ENCODE assay signal across 14 cellular contexts in the genomic region with DNA sequence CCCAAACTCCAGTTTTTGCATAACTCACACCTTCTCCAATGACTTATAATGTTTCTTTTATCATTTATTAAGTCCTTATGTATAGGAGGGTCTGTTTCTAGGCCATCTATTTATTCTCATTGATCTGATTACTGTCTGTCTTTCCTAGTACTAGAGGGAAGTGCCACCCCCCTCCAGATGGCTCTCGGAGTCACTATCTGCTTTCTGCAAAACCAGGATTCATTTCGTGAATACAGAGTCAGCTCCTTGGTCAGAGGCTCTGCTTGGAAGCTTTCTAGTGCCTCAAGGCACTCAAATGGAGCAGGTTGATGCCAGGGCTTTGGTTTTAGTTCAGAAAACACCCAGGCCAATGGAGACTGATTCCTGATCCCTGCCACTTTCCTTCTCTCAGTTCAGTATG.
DNase-seq lines count a peak whose midpoint lies in the region; TF ChIP-seq lines count a peak whose summit lies in the region.
"Had no signal": no experiment of that assay in that cellular context is flagged by ENCODE, and none has a peak within 500 bp of the region (broad histone marks: within the 10 kb centered on the region; RNA-seq: fewer than 3 reads in every experiment).

No MANE protein-coding gene starts in this region.

- H2BK5ac ChIP-seq in neuronal stem cell (ENCODE audit: low read length) (no peak overlapping the region), mesenchymal stem cell (ENCODE audit: low read depth, low read length, poor library complexity, severe bottlenecking) (no peak overlapping the region)

- H2AK5ac ChIP-seq in neuronal stem cell (ENCODE audit: low read depth, low read length) (no peak overlapping the region), mesenchymal stem cell (ENCODE audit: low read length, severe bottlenecking) (no peak overlapping the region)

- H3K4me3 ChIP-seq in WERI-Rb-1 (ENCODE audit: low read depth, low read length) (no peak overlapping the region), neuronal stem cell (ENCODE audit: low read length in 2 of 2) (no peak overlapping the region), mesenchymal stem cell (ENCODE audit: insufficient read depth in 1 of 2, low read depth in 1 of 2, low read length in 2 of 2) (no peak overlapping the region)

- no peak overlapping the region for H4K91ac ChIP-seq in neuronal stem cell (ENCODE audit: low read depth, low read length, poor library complexity)
- no peak overlapping the region for H4K91ac ChIP-seq in mesenchymal stem cell (ENCODE audit: low read length)

- H3K9me3 ChIP-seq in WERI-Rb-1 (ENCODE audit: severe bottlenecking) (no peaks in the 10 kb centered on the region), neuronal stem cell (replicated peaks in 1 of 2; ENCODE audit: control insufficient read depth in 2 of 2, insufficient read depth in 1 of 2, low read depth in 1 of 2, low read length in 2 of 2) (no peaks in the 10 kb centered on the region), mesenchymal stem cell (ENCODE audit: control insufficient read depth, low read length) (no peaks in the 10 kb centered on the region)

- no peaks in the 10 kb centered on the region for H3K36me3 ChIP-seq in WERI-Rb-1
- H3K36me3 ChIP-seq in neuronal stem cell (replicated peaks in 1 of 2; ENCODE audit: control insufficient read depth in 2 of 2, insufficient read depth in 2 of 2, low read length in 2 of 2): no peaks in the 10 kb centered on the region
- no peaks in the 10 kb centered on the region for H3K36me3 ChIP-seq in mesenchymal stem cell (ENCODE audit: control insufficient read depth in 1 of 2, insufficient read depth in 2 of 2, low read depth in 1 of 2, low read length in 2 of 2)

- WGBS in neuronal stem cell (ENCODE audit: extremely low coverage in 2 of 2, insufficient read length in 2 of 2, insufficient replicate concordance in 1 of 2), 2 donors: no CpG with 5 or more reads among the region's 2 CpGs
- WGBS in mesenchymal stem cell: 85% methylated on average over 2 of the region's 2 CpGs

- H3K27me3 ChIP-seq in WERI-Rb-1 (ENCODE audit: insufficient read depth, low read depth, severe bottlenecking) (no peaks in the 10 kb centered on the region), neuronal stem cell (ENCODE audit: control insufficient read depth in 3 of 3, insufficient read depth in 3 of 3, low read depth in 1 of 3, low read length in 3 of 3) (peaks cover 0 to 27% (median 0%) of the 10 kb centered on the region in 3 experiments), mesenchymal stem cell (ENCODE audit: control insufficient read depth in 1 of 2, insufficient read depth in 1 of 2, low read length in 2 of 2) (peaks cover 4 to 6% of the 10 kb centered on the region in 2 experiments)

- H3K9ac ChIP-seq in neuronal stem cell (ENCODE audit: low read depth, low read length, poor library complexity) (no peak overlapping the region), mesenchymal stem cell (ENCODE audit: low read length) (no peak overlapping the region)

- H3K4me1 ChIP-seq in neuronal stem cell (ENCODE audit: control insufficient read depth in 2 of 2, insufficient read depth in 1 of 2, low read depth in 1 of 2, low read length in 2 of 2) (no peaks in the 10 kb centered on the region), mesenchymal stem cell (ENCODE audit: control insufficient read depth, insufficient read depth, low read depth, low read length) (peaks cover 4% of the 10 kb centered on the region)

- no peak overlapping the region for H3K18ac ChIP-seq in neuronal stem cell (ENCODE audit: low read length)
- H3K18ac ChIP-seq in mesenchymal stem cell (ENCODE audit: low read depth in 1 of 2, low read length in 2 of 2): no peak overlapping the region

- TF ChIP-seq CTCF in WERI-Rb-1 (IDR thresholded peaks at IDR 0.05; ENCODE audit: low read depth, low read length): no peak

- H4K8ac ChIP-seq in neuronal stem cell (ENCODE audit: low read depth, low read length) (no peak overlapping the region), mesenchymal stem cell (ENCODE audit: low read length) (no peak overlapping the region)

- H3K14ac ChIP-seq in neuronal stem cell (ENCODE audit: low read length) (no peak overlapping the region), mesenchymal stem cell (ENCODE audit: low read length in 2 of 2) (no peak overlapping the region)

- H2BK12ac ChIP-seq in neuronal stem cell (ENCODE audit: low read length) (no peak overlapping the region), mesenchymal stem cell (ENCODE audit: low read length in 2 of 2) (no peak overlapping the region)

- no peak overlapping the region for H2BK120ac ChIP-seq in neuronal stem cell (ENCODE audit: low read depth, low read length)
- H2BK120ac ChIP-seq in mesenchymal stem cell (ENCODE audit: low read depth, low read length): no peak overlapping the region

- H2BK15ac ChIP-seq in neuronal stem cell (ENCODE audit: low read length) (no peak overlapping the region), mesenchymal stem cell (ENCODE audit: low read depth, poor library complexity, severe bottlenecking) (no peak overlapping the region)

- H3K79me1 ChIP-seq in neuronal stem cell (ENCODE audit: low read depth, low read length) (no peaks in the 10 kb centered on the region), mesenchymal stem cell (replicated peaks; ENCODE audit: low read length, poor library complexity, severe bottlenecking) (no peaks in the 10 kb centered on the region)

- no peak overlapping the region for H3K4ac ChIP-seq in neuronal stem cell (ENCODE audit: low read length)
- no peak overlapping the region for H3K4ac ChIP-seq in mesenchymal stem cell (ENCODE audit: low read depth in 1 of 2, low read length in 2 of 2)

- H2AFZ ChIP-seq in neuronal stem cell (ENCODE audit: low read length) (no peak overlapping the region), mesenchymal stem cell (ENCODE audit: low read depth, low read length) (no peak overlapping the region)

- peak; percentile 6 for DNase-seq in activated effector memory CD4-positive, alpha-beta T cell treated with anti-CD3 and anti-CD28 coated beads, Interleukin-2, amount 50 U/mL, for 16 hours
- DNase-seq in activated effector memory CD4-positive, alpha-beta T cell treated with Interleukin-2 at 50 U/mL for 16 hours: no peak
- DNase-seq in NCI-H82 treated with DMSO at 0.1 percent for 48 hours (lab: John Stamatoyannopoulos, UW; ENCODE audit: unreplicated experiment) (peak; percentile 83), WERI-Rb-1 (peak; percentile 88), neuronal stem cell (ENCODE audit: low spot score) (no peak), mesenchymal stem cell (no peak)
- no peak for DNase-seq in activated CD4-positive, CD25-positive, alpha-beta regulatory T cell (lab: John Stamatoyannopoulos, UW)
- DNase-seq: ACHN; CD4-positive, alpha-beta memory T cell; DND-41; GDM1; HCEC 1CT; HFFc6 had no signal

- H3K4me2 ChIP-seq in neuronal stem cell (ENCODE audit: insufficient read depth, low read length, poor library complexity, severe bottlenecking): no peak overlapping the region
- no peak overlapping the region for H3K4me2 ChIP-seq in mesenchymal stem cell (ENCODE audit: low read length, poor library complexity, severe bottlenecking)

- H3K27ac ChIP-seq in WERI-Rb-1 (peak overlapping the region; percentile 62), neuronal stem cell (replicated peaks; ENCODE audit: low read length) (no peak overlapping the region), mesenchymal stem cell (ENCODE audit: low read length, poor library complexity, severe bottlenecking) (no peak overlapping the region)
- H3K27ac ChIP-seq: C4-2B had no signal

- no peak overlapping the region for H3K23ac ChIP-seq in neuronal stem cell (ENCODE audit: low read depth, low read length, poor library complexity)
- H3K23ac ChIP-seq in mesenchymal stem cell (ENCODE audit: low read length in 2 of 2): no peak overlapping the region

Comparison
In these comparisons a context has a peak if more than half of its experiments do, and no peak if none do; other contexts are left out.
1. DNase-seq: peak in activated effector memory CD4-positive, alpha-beta T cell treated with anti-CD3 and anti-CD28 coated beads, Interleukin-2, amount 50 U/mL, for 16 hours (single experiment), NCI-H82 treated with DMSO at 0.1 percent for 48 hours (single experiment) and WERI-Rb-1 (single experiment); none in activated effector memory CD4-positive, alpha-beta T cell treated with Interleukin-2 at 50 U/mL for 16 hours (single experiment), neuronal stem cell (single experiment), activated CD4-positive, CD25-positive, alpha-beta regulatory T cell (0 of 4) and mesenchymal stem cell (single experiment).